In genomic region chr3:3053974-3054373, GRCh38 we compare ENCODE assay signal across 22 cellular contexts. TPM values are rescaled to one million over a fixed set of nuclear protein-coding genes. Genes with fewer than 3 reads are reported as not detected.
DNase-seq lines count a peak whose midpoint lies in the region; ATAC-seq, FAIRE-seq and TF ChIP-seq lines count a peak whose summit lies in the region.
"Had no signal": no experiment of that assay in that cellular context is flagged by ENCODE, and none has a peak within 500 bp of the region (broad histone marks: within the 10 kb centered on the region; RNA-seq: fewer than 3 reads in every experiment).

No MANE protein-coding gene starts in this region.

- peaks cover 3% of the 10 kb centered on the region for H3K9me3 Mint-ChIP-seq in astrocyte (ENCODE audit: unreplicated experiment)
- H3K9me3 Mint-ChIP-seq: activated naive CD8-positive, alpha-beta T cell treated with anti-CD3 and anti-CD28 coated beads, Interleukin-2, amount 10 ng/mL, durations not matched to agents 7 days and 5 days; activated T-helper 1 cell treated with anti-CD3 and anti-CD28 coated beads, Interleukin-12 subunit alpha, Interleukin-12 subunit beta, Interleukin-2, Interleukin-4 antibody, amounts not matched to agents 30 ng/mL and 10 ng/mL and 1 ng/mL, durations not matched to agents 14 hours and 24 hours and 36 hours; mesothelial cell of epicardium; nephron had no signal

- H3K36me3 ChIP-seq in IMR-90 (ENCODE audit: control insufficient read depth, insufficient read depth, low read length) (no peaks in the 10 kb centered on the region), astrocyte (ENCODE audit: insufficient read depth, low read length) (no peaks in the 10 kb centered on the region)
- H3K36me3 ChIP-seq: gastroesophageal sphincter had no signal

- H2BK5ac ChIP-seq in IMR-90 (ENCODE audit: low read depth, low read length, poor library complexity, severe bottlenecking), result no peak overlapping the region

- dilution Hi-C loops in IMR-90 (cut with HindIII; ENCODE audit: low sequenced_read_pairs, unreplicated experiment), result no loop called here

- no peak overlapping the region for H2BK120ac ChIP-seq in IMR-90 (ENCODE audit: low read depth, low read length)

- H3K4me3 ChIP-seq in IMR-90 (ENCODE audit: insufficient read depth, low read depth, low read length) (no peak overlapping the region), astrocyte (ENCODE audit: insufficient read depth, low read depth, low read length) (no peak overlapping the region)
- H3K4me3 ChIP-seq: gastroesophageal sphincter had no signal

- CTCF ChIA-PET in IMR-90 (lab: Yijun Ruan, JAX), result no interaction called here

- H2BK15ac ChIP-seq in IMR-90 (ENCODE audit: low read depth, low read length), result no peak overlapping the region

- WGBS in IMR-90 (ENCODE audit: extremely low coverage in 2 of 2, insufficient read length in 1 of 2), 2 experiments, result 60% methylated on average over 1 of the region's 4 CpGs; no CpG with 5 or more reads in 1 of the 2 experiments

- no peaks in the 10 kb centered on the region for H4K20me1 ChIP-seq in IMR-90 (ENCODE audit: insufficient read depth, low read length)
- no peaks in the 10 kb centered on the region for H4K20me1 ChIP-seq in astrocyte (ENCODE audit: insufficient read depth, low read length)

- no peak overlapping the region for H4K8ac ChIP-seq in IMR-90 (ENCODE audit: low read depth in 2 of 2, low read length in 2 of 2)

- DNase-seq in Ammon's horn (ENCODE audit: low spot score) (peak; percentile 12), IMR-90 (peak; percentile 12), astrocyte (ENCODE audit: low read depth) (peak; percentile 37), islet precursor cell (peak; percentile 64), DMS 273 (lab: John Stamatoyannopoulos, UW; ENCODE audit: unreplicated experiment) (no peak), MV-4-11 (lab: John Stamatoyannopoulos, UW) (no peak), dedifferentiated amniotic fluid mesenchymal stem cell (ENCODE audit: extremely low spot score) (no peak)
- no peak for DNase-seq in stimulated activated CD4-positive, alpha-beta T cell treated with anti-CD3 and anti-CD28 coated beads, Interleukin-4, amount 100 ng/mL, for 4 hours
- DNase-seq: ACHN; activated naive CD8-positive, alpha-beta T cell treated with anti-CD3 and anti-CD28 coated beads, Interleukin-2, amount 10 ng/mL, durations not matched to agents 7 days and 5 days; Karpas-422; left cardiac atrium; posterior cingulate gyrus; stimulated activated naive CD4-positive, alpha-beta T cell had no signal

- H3K23ac ChIP-seq in IMR-90 (ENCODE audit: low read depth, low read length), result no peak overlapping the region

- POLR2A ChIA-PET in IMR-90 (lab: Charles Lee; ENCODE audit: unreplicated experiment), result no interaction called here

- no peak overlapping the region for H4K5ac ChIP-seq in IMR-90 (ENCODE audit: low read depth, low read length)

- H3K4me1 ChIP-seq in IMR-90 (ENCODE audit: control insufficient read depth, insufficient read depth, low read length), result no peaks in the 10 kb centered on the region
- H3K4me1 ChIP-seq in astrocyte (ENCODE audit: insufficient read depth, low read length), result peaks cover 8% of the 10 kb centered on the region
- H3K4me1 ChIP-seq: gastroesophageal sphincter had no signal

- no peak overlapping the region for H3K27ac Mint-ChIP-seq in astrocyte (ENCODE audit: unreplicated experiment)
- H3K27ac Mint-ChIP-seq: activated naive CD8-positive, alpha-beta T cell treated with anti-CD3 and anti-CD28 coated beads, Interleukin-2, amount 10 ng/mL, durations not matched to agents 7 days and 5 days; activated T-helper 1 cell treated with anti-CD3 and anti-CD28 coated beads, Interleukin-12 subunit alpha, Interleukin-12 subunit beta, Interleukin-2, Interleukin-4 antibody, amounts not matched to agents 30 ng/mL and 10 ng/mL and 1 ng/mL, durations not matched to agents 14 hours and 24 hours and 36 hours; mesothelial cell of epicardium; nephron had no signal

- H2AK5ac ChIP-seq in IMR-90 (ENCODE audit: low read depth, low read length), result no peak overlapping the region

- peaks cover 5% of the 10 kb centered on the region; the same call in 1 of the 2 replicates for H3K9me3 ChIP-seq in IMR-90 (ENCODE audit: control insufficient read depth, insufficient read depth, low read length)
- no peaks in the 10 kb centered on the region for H3K9me3 ChIP-seq in astrocyte (ENCODE audit: insufficient read depth, low read depth, low read length)
- H3K9me3 ChIP-seq: gastroesophageal sphincter had no signal

- no peak overlapping the region for H3K4ac ChIP-seq in IMR-90 (ENCODE audit: low read depth, low read length)

- no peak overlapping the region for H2BK20ac ChIP-seq in IMR-90 (ENCODE audit: low read depth, low read length)

- no peaks in the 10 kb centered on the region for H3K27me3 Mint-ChIP-seq in astrocyte (ENCODE audit: low read depth, unreplicated experiment)
- H3K27me3 Mint-ChIP-seq: activated naive CD8-positive, alpha-beta T cell treated with anti-CD3 and anti-CD28 coated beads, Interleukin-2, amount 10 ng/mL, durations not matched to agents 7 days and 5 days had no signal

- H3K27me3 ChIP-seq in IMR-90 (ENCODE audit: control insufficient read depth, insufficient read depth, low read length) (no peaks in the 10 kb centered on the region), astrocyte (ENCODE audit: insufficient read depth, low read length) (no peaks in the 10 kb centered on the region)
- H3K27me3 ChIP-seq: gastroesophageal sphincter had no signal

- BruUV-seq in IMR-90 (replicated peaks; lab: Mats Ljungman, UMichigan), result no TSS peak

- ATAC-seq in IMR-90 (ENCODE audit: low read depth), result peak; percentile 24; the same call in 1 of the 2 replicates
- ATAC-seq: gastroesophageal sphincter had no signal

- TF ChIP-seq CTCF in IMR-90 (conservative IDR thresholded peaks at IDR 0.05; ENCODE audit: low read depth, low read length) (no peak), astrocyte (IDR thresholded peaks at IDR 0.05; ENCODE audit: insufficient read depth, low read depth, low read length) (no peak)

- H3K9me1 ChIP-seq in IMR-90 (ENCODE audit: insufficient read depth, low read length), result no peaks in the 10 kb centered on the region

- no peak for TF ChIP-seq POLR2A in IMR-90 (IDR thresholded peaks at IDR 0.05; ENCODE audit: low read depth, low read length)

- no peaks in the 10 kb centered on the region for H3K36me3 Mint-ChIP-seq in astrocyte (ENCODE audit: low read depth, unreplicated experiment)
- H3K36me3 Mint-ChIP-seq: activated naive CD8-positive, alpha-beta T cell treated with anti-CD3 and anti-CD28 coated beads, Interleukin-2, amount 10 ng/mL, durations not matched to agents 7 days and 5 days had no signal

- intact Hi-C loops in IMR-90 (cut with micrococcal nuclease), result no loop called here

- H3K14ac ChIP-seq in IMR-90 (replicated peaks; ENCODE audit: low read depth, low read length), result no peak overlapping the region

- H2AFZ ChIP-seq in IMR-90 (replicated peaks; ENCODE audit: low read length, poor library complexity) (no peak overlapping the region), astrocyte (ENCODE audit: low read depth, low read length) (no peak overlapping the region)

- H3K4me3 Mint-ChIP-seq in astrocyte (ENCODE audit: unreplicated experiment), result no peak overlapping the region
- H3K4me3 Mint-ChIP-seq: activated naive CD8-positive, alpha-beta T cell treated with anti-CD3 and anti-CD28 coated beads, Interleukin-2, amount 10 ng/mL, durations not matched to agents 7 days and 5 days; activated T-helper 1 cell treated with anti-CD3 and anti-CD28 coated beads, Interleukin-12 subunit alpha, Interleukin-12 subunit beta, Interleukin-2, Interleukin-4 antibody, amounts not matched to agents 30 ng/mL and 10 ng/mL and 1 ng/mL, durations not matched to agents 14 hours and 24 hours and 36 hours; mesothelial cell of epicardium; nephron had no signal

- no peaks in the 10 kb centered on the region for H3K79me1 ChIP-seq in IMR-90 (ENCODE audit: low read depth in 1 of 2, low read length in 2 of 2)

- no peaks in the 10 kb centered on the region for H3K79me2 ChIP-seq in astrocyte (ENCODE audit: insufficient read depth, low read length)

- H2AK9ac ChIP-seq in IMR-90 (replicated peaks; ENCODE audit: low read depth, low read length, poor library complexity), result no peak overlapping the region

- H3K56ac ChIP-seq in IMR-90 (ENCODE audit: extremely low read depth, insufficient read depth, low read length), result no peak overlapping the region

- H3K18ac ChIP-seq in IMR-90 (ENCODE audit: low read depth, low read length), result no peak overlapping the region

- H4K91ac ChIP-seq in IMR-90 (ENCODE audit: insufficient read depth, low read depth, low read length), result no peak overlapping the region

- no peak for TF ChIP-seq RAD21 in IMR-90 (IDR thresholded peaks at IDR 0.05; ENCODE audit: low read length)

- H3K4me2 ChIP-seq in IMR-90 (ENCODE audit: low read depth, low read length), result no peak overlapping the region
- peak overlapping the region; percentile 62 for H3K4me2 ChIP-seq in astrocyte (ENCODE audit: low read length)

- in situ Hi-C loops in IMR-90 (cut with MboI; ENCODE audit: low sequenced_read_pairs), result no loop called here

- H3K4me1 Mint-ChIP-seq in astrocyte (ENCODE audit: low read depth, unreplicated experiment), result no peaks in the 10 kb centered on the region
- H3K4me1 Mint-ChIP-seq: activated naive CD8-positive, alpha-beta T cell treated with anti-CD3 and anti-CD28 coated beads, Interleukin-2, amount 10 ng/mL, durations not matched to agents 7 days and 5 days; nephron had no signal

- H3K27ac ChIP-seq in IMR-90 (ENCODE audit: insufficient read depth, low read length) (no peak overlapping the region), astrocyte (ENCODE audit: low read depth, low read length) (no peak overlapping the region)
- H3K27ac ChIP-seq: C4-2B, gastroesophageal sphincter had no signal

- FAIRE-seq in astrocyte (lab: Jason Lieb, UNC), result no peak
- FAIRE-seq: GM12892 had no signal

- H3K9ac ChIP-seq in IMR-90 (ENCODE audit: low read depth, low read length) (no peak overlapping the region), astrocyte (ENCODE audit: low read length) (no peak overlapping the region)

TF ChIP-seq in IMR-90, 13 proteins besides CTCF, POLR2A, EP300 and RAD21:
- TF ChIP-seq MAFK (IDR thresholded peaks at IDR 0.05; ENCODE audit: low read depth, low read length) (no peak), NFE2L2 (IDR thresholded peaks at IDR 0.05; ENCODE audit: low read depth, low read length) (no peak), RFX5 (IDR thresholded peaks at IDR 0.05; ENCODE audit: low read depth, low read length) (no peak), SMC3 (IDR thresholded peaks at IDR 0.05; ENCODE audit: low read depth, low read length) (no peak)

RNA-seq across cellular contexts. Expression of gene IL5RA, which starts 56.2 kb away (rescaled TPM):
- total RNA-seq in IMR-90 (2012; rRNA removed) (not detected in 2 replicates), astrocyte (not detected in 2 replicates)
- polyA plus RNA-seq in IMR-90 (2012; rRNA removed), result not detected in 2 replicates
- not detected in 2 replicates for polyA plus RNA-seq in IMR-90 (2012; cell fraction: cytosol; rRNA removed)
- not detected in 2 replicates for polyA plus RNA-seq in IMR-90 (2012; cell fraction: nucleus; rRNA removed; ENCODE audit: low replicate concordance)
- total RNA-seq: activated T-helper 1 cell treated with anti-CD3 and anti-CD28 coated beads, Interleukin-12 subunit alpha, Interleukin-12 subunit beta, Interleukin-2, Interleukin-4 antibody, amounts not matched to agents 30 ng/mL and 10 ng/mL and 1 ng/mL, durations not matched to agents 14 hours and 24 hours and 36 hours; epithelial cell of proximal tubule; mesothelial cell of epicardium; NCI-H460 had no signal

Comparison
In these comparisons a context has a peak if more than half of its experiments do, and no peak if none do; other contexts are left out.
1. DNase-seq: peak in Ammon's horn (single experiment), IMR-90 (single experiment), astrocyte (single experiment) and islet precursor cell (single experiment); none in DMS 273 (single experiment), MV-4-11 (single experiment), stimulated activated CD4-positive, alpha-beta T cell treated with anti-CD3 and anti-CD28 coated beads, Interleukin-4, amount 100 ng/mL, for 4 hours (0 of 2) and dedifferentiated amniotic fluid mesenchymal stem cell (single experiment).